ENCODE assay signal across 8 cellular contexts in the genomic region with DNA sequence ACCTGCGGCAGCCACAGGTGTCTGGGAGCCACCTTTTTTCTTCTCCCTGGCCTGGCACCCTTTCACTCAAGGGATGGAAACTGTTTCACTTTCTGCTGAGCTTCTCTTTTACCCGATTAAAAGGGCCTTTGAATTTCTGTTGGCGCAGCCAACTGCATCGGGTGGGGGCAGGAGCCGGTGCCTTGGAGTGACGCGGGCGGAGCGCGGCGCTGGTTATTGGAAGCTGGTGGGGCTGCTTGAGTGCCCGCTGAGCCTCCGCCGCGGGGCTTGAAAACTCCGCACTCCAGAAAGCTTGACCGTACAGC. TPM values are rescaled to one million over a fixed set of nuclear protein-coding genes. Genes with fewer than 3 reads are reported as not detected.
DNase-seq lines count a peak whose midpoint lies in the region; ATAC-seq and TF ChIP-seq lines count a peak whose summit lies in the region.

No MANE protein-coding gene starts in this region.

- DNase-seq in DMS79 treated with DMSO at 0.1 percent for 48 hours (lab: John Stamatoyannopoulos, UW) (peak; percentile 44), T-helper 17 cell (peak in 2 of 3 donors; percentile 9 to 41), T47D (ENCODE audit: low read depth in 1 of 2, low spot score in 1 of 2) (peak; percentile 42 to 68), sciatic nerve (ENCODE audit: low spot score) (peak; percentile 82), NCI-H2171 (lab: John Stamatoyannopoulos, UW) (no peak)

- no peaks in the 10 kb centered on the region for H3K9me3 ChIP-seq in T-helper 17 cell (ENCODE audit: control insufficient read depth, low read length, poor library complexity, severe bottlenecking)
- H3K9me3 ChIP-seq in iPS-18a (ENCODE audit: control insufficient read depth, low read depth, low read length), result no peaks in the 10 kb centered on the region

- TF ChIP-seq RAD21 in Ishikawa (IDR thresholded peaks at IDR 0.05; ENCODE audit: low read depth), result no peak

- peak overlapping the region; percentile 97 for H3K4me3 Mint-ChIP-seq in T-helper 17 cell

- H3K27ac Mint-ChIP-seq in T-helper 17 cell, result peak overlapping the region; percentile 87

- peak overlapping the region; percentile 96 for H3K9ac ChIP-seq in iPS-18a (ENCODE audit: low read length)

- peak overlapping the region; percentile 87 for H3K4me3 ChIP-seq in iPS-18a (ENCODE audit: low read length)

- no peaks in the 10 kb centered on the region for H3K27me3 ChIP-seq in iPS-18a (ENCODE audit: control insufficient read depth, insufficient read depth, low read length)

- H3K27me3 Mint-ChIP-seq in T-helper 17 cell, result no peaks in the 10 kb centered on the region

- intact Hi-C loops in sciatic nerve (cut with DNase I), result no loop called here

- peaks cover 10% of the 10 kb centered on the region for H3K4me1 Mint-ChIP-seq in T-helper 17 cell

- no peaks in the 10 kb centered on the region for H3K36me3 Mint-ChIP-seq in T-helper 17 cell (ENCODE audit: low read depth)

- TF ChIP-seq EP300 in Ishikawa (IDR thresholded peaks at IDR 0.05; ENCODE audit: borderline replicate concordance), result peak; percentile 11; the same call in 1 of the 2 replicates

- in situ Hi-C loops in T47D (cut with HindIII; ENCODE audit: low pct_unique_long_range_greater_than_20kb, low sequenced_read_pairs), result no loop called here

- peak overlapping the region; percentile 37 for H3K27ac ChIP-seq in iPS-18a (ENCODE audit: low read length)

- peaks cover 14% of the 10 kb centered on the region for H3K4me1 ChIP-seq in iPS-18a (ENCODE audit: control insufficient read depth, low read depth, low read length)

- no peaks in the 10 kb centered on the region for H3K36me3 ChIP-seq in iPS-18a (ENCODE audit: control insufficient read depth, low read depth, low read length)

- ATAC-seq in GM21576 (IDR thresholded peaks at IDR 0.05; ENCODE audit: unreplicated experiment) (peak; percentile 57), T-helper 17 cell (peak; percentile 81), sciatic nerve (peak; percentile 89)

TF ChIP-seq in Ishikawa, 13 proteins besides CTCF, POLR2A, EP300 and RAD21:
- no peak for TF ChIP-seq TCF12 (IDR thresholded peaks at IDR 0.05; ENCODE audit: low read depth)
- TF ChIP-seq, protein P1, sequence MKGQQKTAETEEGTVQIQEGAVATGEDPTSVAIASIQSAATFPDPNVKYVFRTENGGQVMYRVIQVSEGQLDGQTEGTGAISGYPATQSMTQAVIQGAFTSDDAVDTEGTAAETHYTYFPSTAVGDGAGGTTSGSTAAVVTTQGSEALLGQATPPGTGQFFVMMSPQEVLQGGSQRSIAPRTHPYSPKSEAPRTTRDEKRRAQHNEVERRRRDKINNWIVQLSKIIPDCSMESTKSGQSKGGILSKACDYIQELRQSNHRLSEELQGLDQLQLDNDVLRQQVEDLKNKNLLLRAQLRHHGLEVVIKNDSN (IDR thresholded peaks at IDR 0.05), result no peak
- TF ChIP-seq FOXM1 (IDR thresholded peaks at IDR 0.05; ENCODE audit: borderline replicate concordance, low read depth), result no peak
- no peak for TF ChIP-seq TEAD4 (IDR thresholded peaks at IDR 0.05)
- TF ChIP-seq NFIC (IDR thresholded peaks at IDR 0.05), result no peak
- TF ChIP-seq, protein P2, sequence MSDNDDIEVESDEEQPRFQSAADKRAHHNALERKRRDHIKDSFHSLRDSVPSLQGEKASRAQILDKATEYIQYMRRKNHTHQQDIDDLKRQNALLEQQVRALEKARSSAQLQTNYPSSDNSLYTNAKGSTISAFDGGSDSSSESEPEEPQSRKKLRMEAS (IDR thresholded peaks at IDR 0.05), result no peak
- TF ChIP-seq, protein P3, sequence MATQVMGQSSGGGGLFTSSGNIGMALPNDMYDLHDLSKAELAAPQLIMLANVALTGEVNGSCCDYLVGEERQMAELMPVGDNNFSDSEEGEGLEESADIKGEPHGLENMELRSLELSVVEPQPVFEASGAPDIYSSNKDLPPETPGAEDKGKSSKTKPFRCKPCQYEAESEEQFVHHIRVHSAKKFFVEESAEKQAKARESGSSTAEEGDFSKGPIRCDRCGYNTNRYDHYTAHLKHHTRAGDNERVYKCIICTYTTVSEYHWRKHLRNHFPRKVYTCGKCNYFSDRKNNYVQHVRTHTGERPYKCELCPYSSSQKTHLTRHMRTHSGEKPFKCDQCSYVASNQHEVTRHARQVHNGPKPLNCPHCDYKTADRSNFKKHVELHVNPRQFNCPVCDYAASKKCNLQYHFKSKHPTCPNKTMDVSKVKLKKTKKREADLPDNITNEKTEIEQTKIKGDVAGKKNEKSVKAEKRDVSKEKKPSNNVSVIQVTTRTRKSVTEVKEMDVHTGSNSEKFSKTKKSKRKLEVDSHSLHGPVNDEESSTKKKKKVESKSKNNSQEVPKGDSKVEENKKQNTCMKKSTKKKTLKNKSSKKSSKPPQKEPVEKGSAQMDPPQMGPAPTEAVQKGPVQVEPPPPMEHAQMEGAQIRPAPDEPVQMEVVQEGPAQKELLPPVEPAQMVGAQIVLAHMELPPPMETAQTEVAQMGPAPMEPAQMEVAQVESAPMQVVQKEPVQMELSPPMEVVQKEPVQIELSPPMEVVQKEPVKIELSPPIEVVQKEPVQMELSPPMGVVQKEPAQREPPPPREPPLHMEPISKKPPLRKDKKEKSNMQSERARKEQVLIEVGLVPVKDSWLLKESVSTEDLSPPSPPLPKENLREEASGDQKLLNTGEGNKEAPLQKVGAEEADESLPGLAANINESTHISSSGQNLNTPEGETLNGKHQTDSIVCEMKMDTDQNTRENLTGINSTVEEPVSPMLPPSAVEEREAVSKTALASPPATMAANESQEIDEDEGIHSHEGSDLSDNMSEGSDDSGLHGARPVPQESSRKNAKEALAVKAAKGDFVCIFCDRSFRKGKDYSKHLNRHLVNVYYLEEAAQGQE (IDR thresholded peaks at IDR 0.05; ENCODE audit: low read depth), result no peak
- no peak for TF ChIP-seq TAF1 (IDR thresholded peaks at IDR 0.05; ENCODE audit: low read depth)
- no peak for TF ChIP-seq ZBTB7A (IDR thresholded peaks at IDR 0.05; ENCODE audit: low read depth)
- no peak for TF ChIP-seq YY1 (IDR thresholded peaks at IDR 0.05; ENCODE audit: low read depth)
- no peak for TF ChIP-seq CREB1 (IDR thresholded peaks at IDR 0.05; ENCODE audit: low read depth)
- no peak for TF ChIP-seq EGR1 (IDR thresholded peaks at IDR 0.05)
- TF ChIP-seq CEBPB (IDR thresholded peaks at IDR 0.05), result no peak
TF ChIP-seq in Ishikawa: peak in this region for 0.

RNA-seq across cellular contexts. Expression of a gene that starts 52.0 kb away (rescaled TPM):
- total RNA-seq in T-helper 17 cell, result 10 to 100 TPM; 21.1 to 30.2 TPM
- 129 TPM for total RNA-seq in sciatic nerve
